In genomic region chr2:587371-587960, GRCh38 we compare ENCODE assay signal across 15 cellular contexts.
A peak's percentile ranks its signal among the peaks of the same experiment; 100 is the strongest.
DNase-seq lines count a peak whose midpoint lies in the region; ATAC-seq, FAIRE-seq and TF ChIP-seq lines count a peak whose summit lies in the region.
"Had no signal": no experiment of that assay in that cellular context is flagged by ENCODE, and none has a peak within 500 bp of the region (broad histone marks: within the 10 kb centered on the region; RNA-seq: fewer than 3 reads in every experiment).

No MANE protein-coding gene starts in this region.

- WGBS in pancreas, 2 donors: 79 to 84% methylated on average over 13 of the region's 13 CpGs

- no peaks in the 10 kb centered on the region for H3K4me1 ChIP-seq in pancreas
- H3K4me1 ChIP-seq: SJCRH30 had no signal

- DNase-seq in HTR-8/SVneo (ENCODE audit: insufficient read length, low spot score): no peak
- DNase-seq in left kidney (ENCODE audit: low read depth, low spot score): peak; percentile 41
- DNase-seq in pancreas: no peak
- DNase-seq in NCI-H774 (lab: John Stamatoyannopoulos, UW): no peak
- DNase-seq in stimulated activated naive CD4-positive, alpha-beta T cell treated with Interleukin-2 at 50 U/mL for 16 hours (lab: John Stamatoyannopoulos, UW): no peak
- no peak for DNase-seq in NCI-H446 (lab: John Stamatoyannopoulos, UW)
- DNase-seq: H7, Karpas-422, MM.1S, NCI-H1105, NCI-H187, RPMI8226, SJCRH30 had no signal

- H3K27ac ChIP-seq in VCaP: peak overlapping the region; percentile 18; the same call in 1 of the 2 replicates
- peak overlapping the region; percentile 47 to 72 (median 62) for H3K27ac ChIP-seq in pancreas
- H3K27ac ChIP-seq: SJCRH30 had no signal

- H3K4me3 ChIP-seq in pancreas: no peak overlapping the region
- H3K4me3 ChIP-seq: SJCRH30 had no signal

- H3K27me3 ChIP-seq in pancreas: no peaks in the 10 kb centered on the region

- ATAC-seq in pancreas (peak in 3 of 4 donors; percentile 31 to 54 (median 35)), GM21367 (IDR thresholded peaks at IDR 0.05; ENCODE audit: unreplicated experiment) (no peak)

- intact Hi-C loops in pancreas (cut with DNase I): no loop called here

- H3K9me3 ChIP-seq in pancreas: no peaks in the 10 kb centered on the region
- H3K9me3 ChIP-seq: SJCRH30 had no signal

- peak; percentile 42 for FAIRE-seq in HTR-8/SVneo (lab: Jason Lieb, UNC)
- FAIRE-seq in pancreas (lab: Jason Lieb, UNC): no peak

- TF ChIP-seq CTCF in VCaP (conservative IDR thresholded peaks at IDR 0.05) (no peak), pancreas (IDR thresholded peaks at IDR 0.05) (no peak)

- H3K36me3 ChIP-seq in pancreas: no peaks in the 10 kb centered on the region
- H3K36me3 ChIP-seq: SJCRH30 had no signal
